Comparison of ENCODE assay signal across 8 cellular contexts in the genomic region with DNA sequence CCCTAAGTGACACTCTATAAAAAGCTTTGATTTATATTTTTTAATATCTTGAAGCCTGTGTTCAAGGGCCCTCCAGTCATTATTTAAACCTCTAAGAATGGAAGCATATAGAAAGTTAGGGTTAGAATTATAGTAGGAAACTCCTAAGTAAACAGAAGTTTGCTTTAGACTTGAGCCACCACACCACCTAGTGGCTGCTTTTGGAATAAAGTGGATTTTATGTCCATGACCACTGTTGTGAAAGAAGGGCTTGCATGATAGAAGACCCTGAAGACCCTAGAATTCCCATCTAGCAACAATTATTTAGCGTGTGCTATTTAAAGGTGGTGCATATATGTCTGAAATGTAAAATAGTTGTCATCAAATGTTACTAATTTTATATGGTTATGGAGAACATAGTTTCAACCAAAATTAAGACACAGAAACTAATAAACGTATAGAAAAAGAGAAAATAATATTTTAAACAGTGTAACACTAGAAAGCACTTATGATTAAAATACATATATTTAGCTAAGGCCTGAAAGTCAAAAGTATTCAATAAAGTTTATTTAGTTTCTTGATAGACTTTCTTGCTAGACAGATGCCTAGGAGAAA. TPM values are rescaled to one million over a fixed set of nuclear protein-coding genes. Genes with fewer than 3 reads are reported as not detected.
DNase-seq lines count a peak whose midpoint lies in the region; ATAC-seq and TF ChIP-seq lines count a peak whose summit lies in the region.

No MANE protein-coding gene starts in this region.

- H3F3A ChIP-seq in SU-DHL-6 (ENCODE audit: insufficient read depth) = 0 out of 2 replicates have a peak, but pooled peaks cover 3% of the 10 kb centered on the region

- no peak overlapping the region for H3K27ac ChIP-seq in SU-DHL-6 (ENCODE audit: low read depth, low read length)
- no peak overlapping the region for H3K27ac ChIP-seq in gastrocnemius medialis

- intact Hi-C loops in gastrocnemius medialis (cut with DNase I; ENCODE audit: low total_unique reads) = no loop called here

- no peaks in the 10 kb centered on the region for H4K20me1 ChIP-seq in SU-DHL-6 (ENCODE audit: low read depth, low read length)

- H3K9me2 ChIP-seq in SU-DHL-6 (replicated peaks; ENCODE audit: insufficient read depth, low read length) = no peaks in the 10 kb centered on the region

- H3K9me3 ChIP-seq in SU-DHL-6 (ENCODE audit: insufficient read depth, low read length) (no peaks in the 10 kb centered on the region), gastrocnemius medialis (no peaks in the 10 kb centered on the region)

- peak; percentile 75 for ATAC-seq in GM21825 (IDR thresholded peaks at IDR 0.05; ENCODE audit: unreplicated experiment)
- no peak for ATAC-seq in gastrocnemius medialis
- no peak for ATAC-seq in stimulated activated effector memory CD8-positive, alpha-beta T cell treated with anti-CD3 and anti-CD28 coated beads, Interleukin-12 subunit alpha, Interleukin-12 subunit beta, amount 100 ng/mL, for 72 hours

- DNase-seq in stimulated activated CD4-positive, alpha-beta T cell treated with anti-CD3 and anti-CD28 coated beads, Interleukin-2, amount 100 ng/mL, for 24 hours = peak; percentile 17 to 19
- no peak for DNase-seq in stimulated activated CD4-positive, alpha-beta T cell treated with anti-CD3 and anti-CD28 coated beads, Interleukin-4, amount 100 ng/mL, for 1 hour
- peak; percentile 30 to 58 for DNase-seq in Kasumi-1 (lab: John Stamatoyannopoulos, UW)
- peak; percentile 58 for DNase-seq in fibroblast of villous mesenchyme (ENCODE audit: low read depth)
- DNase-seq in gastrocnemius medialis = no peak
- no peak for DNase-seq in stimulated activated effector memory CD8-positive, alpha-beta T cell treated with anti-CD3 and anti-CD28 coated beads, Interleukin-12 subunit alpha, Interleukin-12 subunit beta, amount 100 ng/mL, for 72 hours (ENCODE audit: low spot score in 2 of 2)

- H3K79me2 ChIP-seq in SU-DHL-6 (ENCODE audit: insufficient read depth, low read length) = no peaks in the 10 kb centered on the region

- no peak overlapping the region for H3K9ac ChIP-seq in SU-DHL-6 (ENCODE audit: low read length)

- no peak overlapping the region for H3K4me3 Mint-ChIP-seq in stimulated activated effector memory CD8-positive, alpha-beta T cell treated with anti-CD3 and anti-CD28 coated beads, Interleukin-12 subunit alpha, Interleukin-12 subunit beta, amount 100 ng/mL, for 72 hours

- in situ Hi-C loops in gastrocnemius medialis (cut with MboI; ENCODE audit: low sequenced_read_pairs in 4 of 4) = no loop called here

- no peaks in the 10 kb centered on the region for H3K27me3 ChIP-seq in SU-DHL-6 (ENCODE audit: low read length)
- no peaks in the 10 kb centered on the region for H3K27me3 ChIP-seq in gastrocnemius medialis

- peaks cover 8% of the 10 kb centered on the region for H3K9me3 Mint-ChIP-seq in stimulated activated effector memory CD8-positive, alpha-beta T cell treated with anti-CD3 and anti-CD28 coated beads, Interleukin-12 subunit alpha, Interleukin-12 subunit beta, amount 100 ng/mL, for 72 hours

- no peaks in the 10 kb centered on the region for H3K4me1 Mint-ChIP-seq in stimulated activated effector memory CD8-positive, alpha-beta T cell treated with anti-CD3 and anti-CD28 coated beads, Interleukin-12 subunit alpha, Interleukin-12 subunit beta, amount 100 ng/mL, for 72 hours

- H3K36me3 ChIP-seq in SU-DHL-6 (ENCODE audit: low read length) (no peaks in the 10 kb centered on the region), gastrocnemius medialis (no peaks in the 10 kb centered on the region)

- no peak overlapping the region for H3K4me2 ChIP-seq in SU-DHL-6 (ENCODE audit: low read depth, low read length, poor library complexity, severe bottlenecking)

- no peaks in the 10 kb centered on the region for H3K4me1 ChIP-seq in gastrocnemius medialis

- H3K4me3 ChIP-seq in SU-DHL-6 (ENCODE audit: insufficient read depth, low read length, poor library complexity, severe bottlenecking) (no peak overlapping the region), fibroblast of villous mesenchyme (ENCODE audit: low read depth, low read length) (no peak overlapping the region), gastrocnemius medialis (no peak overlapping the region)

- TF ChIP-seq CTCF in SU-DHL-6 (IDR thresholded peaks at IDR 0.05; ENCODE audit: insufficient read depth, low read length, poor library complexity, severe bottlenecking) (peak; percentile 88), fibroblast of villous mesenchyme (IDR thresholded peaks at IDR 0.05; ENCODE audit: insufficient read depth, low read depth, low read length) (peak; percentile 81), gastrocnemius medialis (IDR thresholded peaks at IDR 0.05 in 4 of 5, conservative IDR thresholded peaks at IDR 0.05 in 1 of 5) (peak in 4 of 5 experiments; percentile 26 to 60 (median 45))

- no peak overlapping the region for H3K27ac Mint-ChIP-seq in stimulated activated effector memory CD8-positive, alpha-beta T cell treated with anti-CD3 and anti-CD28 coated beads, Interleukin-12 subunit alpha, Interleukin-12 subunit beta, amount 100 ng/mL, for 72 hours

- no peaks in the 10 kb centered on the region for H3K36me3 Mint-ChIP-seq in stimulated activated effector memory CD8-positive, alpha-beta T cell treated with anti-CD3 and anti-CD28 coated beads, Interleukin-12 subunit alpha, Interleukin-12 subunit beta, amount 100 ng/mL, for 72 hours

- H2AFZ ChIP-seq in SU-DHL-6 (ENCODE audit: low read depth, low read length, severe bottlenecking) = no peak overlapping the region

- TF ChIP-seq POLR2A in gastrocnemius medialis (IDR thresholded peaks at IDR 0.05) = no peak

RNA-seq across cellular contexts. Expression of a gene that starts 21.3 kb away (rescaled TPM):
- total RNA-seq in fibroblast of villous mesenchyme (under 0.01 TPM in 2 replicates), gastrocnemius medialis (not detected)

RNA-seq across cellular contexts. Expression of a gene that starts 21.4 kb away (rescaled TPM):
- total RNA-seq in fibroblast of villous mesenchyme (not detected in 2 replicates), gastrocnemius medialis (not detected)

Comparison
In these comparisons a context has a peak if more than half of its experiments do, and no peak if none do; other contexts are left out.
1. DNase-seq: peak in stimulated activated CD4-positive, alpha-beta T cell treated with anti-CD3 and anti-CD28 coated beads, Interleukin-2, amount 100 ng/mL, for 24 hours (2 of 2), Kasumi-1 (2 of 2) and fibroblast of villous mesenchyme (single experiment); none in stimulated activated CD4-positive, alpha-beta T cell treated with anti-CD3 and anti-CD28 coated beads, Interleukin-4, amount 100 ng/mL, for 1 hour (single experiment), gastrocnemius medialis (0 of 2) and stimulated activated effector memory CD8-positive, alpha-beta T cell treated with anti-CD3 and anti-CD28 coated beads, Interleukin-12 subunit alpha, Interleukin-12 subunit beta, amount 100 ng/mL, for 72 hours (0 of 2).
2. Peak in every context shown above with its lines, with median percentiles within 50 percentile points of each other: CTCF ChIP-seq.